35 cellular contexts compared by ENCODE assay signal in the genomic region with DNA sequence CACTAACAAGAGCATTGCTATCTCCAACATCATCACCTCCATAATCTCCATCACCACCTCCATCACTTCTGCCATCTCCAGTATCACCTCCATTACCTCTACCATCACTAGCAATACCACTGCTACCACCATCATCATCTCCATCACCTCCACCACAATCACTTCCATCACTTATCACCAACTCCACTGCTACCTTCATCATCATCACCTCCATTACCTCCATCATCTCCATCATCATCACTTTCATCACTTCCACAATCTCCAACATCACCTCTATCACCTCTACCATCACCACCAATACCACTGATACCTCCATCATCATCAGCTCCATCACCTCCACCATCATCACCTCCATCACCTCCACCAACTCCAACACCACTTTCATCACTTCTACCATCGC.
DNase-seq lines count a peak whose midpoint lies in the region; ATAC-seq, FAIRE-seq and TF ChIP-seq lines count a peak whose summit lies in the region.
"Had no signal": no experiment of that assay in that cellular context is flagged by ENCODE, and none has a peak within 500 bp of the region (broad histone marks: within the 10 kb centered on the region; RNA-seq: fewer than 3 reads in every experiment).

No MANE protein-coding gene starts in this region.

- no peak for DNase-seq in HepG2 (ENCODE audit: low spot score)
- no peak for DNase-seq in right lobe of liver
- no peak for DNase-seq in HEK293T (ENCODE audit: extremely low spot score)
- DNase-seq in H1 (ENCODE audit: low read depth in 1 of 2, low spot score in 2 of 2), result no peak
- no peak for DNase-seq in retina
- no peak for DNase-seq in H4 (ENCODE audit: low spot score)
- DNase-seq: 8988T; ACHN; AML-193; BE2C; C1 segment of cervical spinal cord; Caco-2; Calu3; CD4-positive, alpha-beta memory T cell; CD4-positive, alpha-beta T cell; CD4-positive, CD25-positive, alpha-beta regulatory T cell; CD8-positive, alpha-beta memory T cell; CD8-positive, alpha-beta T cell; COR-L47; DMS 273 treated with DMSO at 0.1 percent for 48 hours; DMS153; DMS53; DMS79; DMS79 treated with DMSO at 0.1 percent for 48 hours; DND-41; EL had no signal

- peaks cover 12% of the 10 kb centered on the region; the same call in 1 of the 2 replicates for H3K23me2 ChIP-seq in H1 (ENCODE audit: low read depth, low read length)

- H2BK20ac ChIP-seq in H1 (ENCODE audit: low read length), result no peak overlapping the region

- TF ChIP-seq CTCF in HepG2 (CRISPR knock-in tag; IDR thresholded peaks at IDR 0.05) (no peak), right lobe of liver (IDR thresholded peaks at IDR 0.05) (no peak), HEK293 (tag by site-specific recombination; IDR thresholded peaks at IDR 0.05) (no peak), H1 (IDR thresholded peaks at IDR 0.05; ENCODE audit: control extremely low read depth in 1 of 3, insufficient read depth in 1 of 3, low read depth in 1 of 3, low read length in 3 of 3) (no peak)

- POLR2A ChIA-PET in HepG2 (lab: Yijun Ruan, JAX) (no interaction called here), HEK293 (lab: Yijun Ruan, JAX) (no interaction called here), HEK293T (lab: Yijun Ruan, JAX) (no interaction called here), H1 (lab: Charles Lee; ENCODE audit: partially characterized antibody) (no interaction called here)

- intact Hi-C loops in HepG2 (cut with micrococcal nuclease; ENCODE audit: unreplicated experiment), result no loop called here
- intact Hi-C loops in right lobe of liver (cut with DNase I), result no loop called here

- H3K4ac ChIP-seq in H1 (replicated peaks; ENCODE audit: insufficient read length, low read depth, low read length), result peak overlapping the region; percentile 16

- no peak overlapping the region for H2BK15ac ChIP-seq in H1 (ENCODE audit: low read length)

- no peak for TF ChIP-seq RAD21 in HepG2 (CRISPR knock-in tag; IDR thresholded peaks at IDR 0.05)
- TF ChIP-seq RAD21 in H1 (IDR thresholded peaks at IDR 0.05 in 1 of 2, conservative IDR thresholded peaks at IDR 0.05 in 1 of 2; ENCODE audit: low read depth in 2 of 2, low read length in 2 of 2), result no peak

- H4K91ac ChIP-seq in H1 (replicated peaks; ENCODE audit: insufficient read length, low read length), result no peak overlapping the region

- H3K27me3 ChIP-seq in HepG2 (ENCODE audit: control insufficient read depth in 1 of 2, insufficient read depth in 2 of 2, low read length in 2 of 2), result no peaks in the 10 kb centered on the region; a peak in 1 of 5 replicates
- H3K27me3 ChIP-seq in right lobe of liver, result no peaks in the 10 kb centered on the region
- H3K27me3 ChIP-seq in H1 (replicated peaks in 1 of 4; ENCODE audit: control insufficient read depth in 3 of 4, extremely low read depth in 1 of 4, insufficient read depth in 3 of 4, low read length in 3 of 4), result peaks cover 0 to 3% (median 0%) of the 10 kb centered on the region in 4 experiments; a peak in 1 of 7 replicates
- H3K27me3 ChIP-seq: BE2C; BLaER1; BLaER1 treated with 17β-estradiol and CSF1 and Interleukin-3, amounts not matched to agents 10 nM and 100 nM had no signal

- no peak overlapping the region for H2BK5ac ChIP-seq in H1 (ENCODE audit: low read depth, low read length)

- no peaks in the 10 kb centered on the region for H3K36me3 ChIP-seq in HepG2 (replicated peaks in 1 of 2; ENCODE audit: control insufficient read depth in 1 of 2, insufficient read depth in 2 of 2, low read length in 2 of 2)
- H3K36me3 ChIP-seq in right lobe of liver, result no peaks in the 10 kb centered on the region
- no peaks in the 10 kb centered on the region for H3K36me3 ChIP-seq in HEK293 (ENCODE audit: control insufficient read depth in 2 of 2, insufficient read depth in 1 of 2, low read length in 2 of 2)
- H3K36me3 ChIP-seq in H1 (ENCODE audit: control insufficient read depth in 2 of 4, insufficient read depth in 4 of 4, low read length in 3 of 4), result no peaks in the 10 kb centered on the region; a peak in 2 of 8 replicates
- H3K36me3 ChIP-seq: BE2C; BLaER1; BLaER1 treated with 17β-estradiol and CSF1 and Interleukin-3, amounts not matched to agents 10 nM and 100 nM had no signal

- FAIRE-seq in HepG2 (lab: Jason Lieb, UNC), result no peak
- no peak for FAIRE-seq in H1 (lab: Jason Lieb, UNC)
- FAIRE-seq: A204.1, A549, D721Med had no signal

- H3K79me1 ChIP-seq in H1 (ENCODE audit: low read depth, low read length), result no peaks in the 10 kb centered on the region

- H3K27ac ChIP-seq in HepG2 (ENCODE audit: extremely low read length, insufficient read depth, low read length), result no peak overlapping the region
- H3K27ac ChIP-seq in right lobe of liver, result no peak overlapping the region
- H3K27ac ChIP-seq in HEK293 (ENCODE audit: extremely low read depth, low read depth, low read length), result no peak overlapping the region
- no peak overlapping the region for H3K27ac ChIP-seq in H1 (ENCODE audit: low read depth, low read length)
- H3K27ac ChIP-seq: 22Rv1; A549; BLaER1; BLaER1 treated with 17β-estradiol and CSF1 and Interleukin-3, amounts not matched to agents 10 nM and 100 nM; C4-2B had no signal

- H3K4me3 ChIP-seq in HepG2 (replicated peaks in 1 of 3; ENCODE audit: insufficient read depth in 1 of 3, low read depth in 2 of 3, low read length in 3 of 3), result no peak overlapping the region
- H3K4me3 ChIP-seq in right lobe of liver, result no peak overlapping the region
- H3K4me3 ChIP-seq in HEK293 (ENCODE audit: low read depth, low read length), result no peak overlapping the region
- no peak overlapping the region for H3K4me3 ChIP-seq in H1 (ENCODE audit: extremely low read depth in 1 of 4, insufficient read depth in 2 of 4, low read depth in 3 of 4, low read length in 4 of 4)
- H3K4me3 ChIP-seq: A549; BLaER1; BLaER1 treated with 17β-estradiol and CSF1 and Interleukin-3, amounts not matched to agents 10 nM and 100 nM had no signal

- peak overlapping the region; percentile 19 for H3K56ac ChIP-seq in H1 (replicated peaks; ENCODE audit: insufficient read length, low read depth, low read length)

- H2BK12ac ChIP-seq in H1 (ENCODE audit: low read depth, low read length), result no peak overlapping the region

- TF ChIP-seq EP300 in HepG2 (IDR thresholded peaks at IDR 0.05; ENCODE audit: low read depth in 2 of 2, low read length in 2 of 2), result no peak
- no peak for TF ChIP-seq EP300 in HepG2 (CRISPR knock-in tag; IDR thresholded peaks at IDR 0.05; ENCODE audit: borderline replicate concordance)
- no peak for TF ChIP-seq EP300 in H1 (IDR thresholded peaks at IDR 0.05; ENCODE audit: borderline replicate concordance in 1 of 2, low read depth in 2 of 2, low read length in 2 of 2)

- H4K20me1 ChIP-seq in HepG2 (ENCODE audit: insufficient read depth, low read length) (no peaks in the 10 kb centered on the region), H1 (replicated peaks in 1 of 2; ENCODE audit: control insufficient read depth in 1 of 2, insufficient read depth in 2 of 2, low read length in 2 of 2) (no peaks in the 10 kb centered on the region)
- H4K20me1 ChIP-seq: BLaER1; BLaER1 treated with 17β-estradiol and CSF1 and Interleukin-3, amounts not matched to agents 10 nM and 100 nM had no signal

- 2% methylated on average over 1 of the region's 1 CpG for WGBS in HepG2 (ENCODE audit: low lambda C conversion rate)
- 37% methylated on average over 1 of the region's 1 CpG for WGBS in right lobe of liver (ENCODE audit: insufficient coverage, low coverage, low lambda C conversion rate, missing lambda C conversion rate)
- WGBS in H1 (ENCODE audit: extremely low coverage in 1 of 2, insufficient coverage in 1 of 2, insufficient read length in 1 of 2, insufficient replicate concordance in 2 of 2, low coverage in 1 of 2, low lambda C conversion rate in 2 of 2, missing lambda C conversion rate in 1 of 2), 2 experiments, result 93 to 100% methylated on average over 1 of the region's 1 CpG

- H3K79me2 ChIP-seq in HepG2 (ENCODE audit: insufficient read depth, low read length), result no peaks in the 10 kb centered on the region
- H3K79me2 ChIP-seq in H1 (ENCODE audit: control insufficient read depth in 1 of 2, insufficient read depth in 2 of 2, low read length in 2 of 2), result no peaks in the 10 kb centered on the region

- no peak overlapping the region for H3K18ac ChIP-seq in H1 (ENCODE audit: extremely low read depth, low read length)

- H4K8ac ChIP-seq in H1 (ENCODE audit: extremely low read depth, insufficient read depth, low read length), result no peak overlapping the region

- no peak overlapping the region for H2AK5ac ChIP-seq in H1 (ENCODE audit: low read depth, low read length)

- H3K9me3 ChIP-seq in HepG2 (ENCODE audit: low read length) (peaks cover 11% of the 10 kb centered on the region; the same call in 1 of the 2 replicates), right lobe of liver (no peaks in the 10 kb centered on the region), HEK293 (ENCODE audit: control insufficient read depth, insufficient read depth, low read depth, low read length) (no peaks in the 10 kb centered on the region), H1 (ENCODE audit: insufficient read depth in 2 of 2, low read depth in 1 of 2, low read length in 1 of 2) (no peaks in the 10 kb centered on the region)
- H3K9me3 ChIP-seq: A549; BE2C; BLaER1; BLaER1 treated with 17β-estradiol and CSF1 and Interleukin-3, amounts not matched to agents 10 nM and 100 nM; Caco-2 had no signal

- H3K9ac ChIP-seq in HepG2 (ENCODE audit: insufficient read depth, low read depth, low read length) (no peak overlapping the region), H1 (replicated peaks in 1 of 4; ENCODE audit: extremely low read depth in 1 of 4, low read depth in 3 of 4, low read length in 3 of 4) (no peak overlapping the region)
- H3K9ac ChIP-seq: BLaER1; BLaER1 treated with 17β-estradiol and CSF1 and Interleukin-3, amounts not matched to agents 10 nM and 100 nM had no signal

- no TSS peak for BruUV-seq in HepG2 (replicated peaks; lab: Mats Ljungman, UMichigan)

- H3K4me1 ChIP-seq in HepG2 (ENCODE audit: insufficient read depth, low read length), result no peaks in the 10 kb centered on the region
- no peaks in the 10 kb centered on the region for H3K4me1 ChIP-seq in right lobe of liver
- no peaks in the 10 kb centered on the region for H3K4me1 ChIP-seq in HEK293 (ENCODE audit: control insufficient read depth, insufficient read depth, low read length)
- H3K4me1 ChIP-seq in H1 (replicated peaks in 1 of 4; ENCODE audit: control insufficient read depth in 3 of 4, insufficient read depth in 4 of 4, low read length in 3 of 4), result peaks cover 0 to 15% (median 10%) of the 10 kb centered on the region in 4 experiments; a peak in 4 of 7 replicates
- H3K4me1 ChIP-seq: A549, BE2C, Caco-2 had no signal

- no peak overlapping the region for H4K5ac ChIP-seq in H1 (ENCODE audit: insufficient read length, low read depth, low read length)

- CTCF ChIA-PET in HepG2 (lab: Yijun Ruan, JAX; ENCODE audit: low intra/inter-chr PET ratio, low total read pairs), result no interaction called here
- CTCF ChIA-PET in HEK293 (lab: Yijun Ruan, JAX), result no interaction called here
- CTCF ChIA-PET in HEK293T (lab: Yijun Ruan, JAX), result no interaction called here
- CTCF ChIA-PET in H1 (lab: Charles Lee; ENCODE audit: partially characterized antibody), result no interaction called here

- no peak overlapping the region for H2AFZ ChIP-seq in HepG2 (ENCODE audit: low read length)
- H2AFZ ChIP-seq in H1 (ENCODE audit: low read length), result no peak overlapping the region

- ATAC-seq in HepG2 (no peak), right lobe of liver (no peak), GM18870 (IDR thresholded peaks at IDR 0.05; ENCODE audit: unreplicated experiment) (no peak)
- ATAC-seq: A549; CD8-positive, alpha-beta T cell had no signal

- no peak overlapping the region for H3K14ac ChIP-seq in H1 (ENCODE audit: insufficient read length)

- H3K4me2 ChIP-seq in HepG2 (ENCODE audit: low read depth, low read length), result no peak overlapping the region
- H3K4me2 ChIP-seq in H1 (ENCODE audit: insufficient read depth in 1 of 2, low read depth in 2 of 2, low read length in 2 of 2), result no peak overlapping the region
- H3K4me2 ChIP-seq: A549; BLaER1; BLaER1 treated with 17β-estradiol and CSF1 and Interleukin-3, amounts not matched to agents 10 nM and 100 nM had no signal

- no peak overlapping the region for H3K23ac ChIP-seq in H1 (ENCODE audit: insufficient read length)

- in situ Hi-C loops in HepG2 (cut with HindIII; ENCODE audit: extremely low pct_ligation_motif_present, low pct_unique_long_range_greater_than_20kb), result no loop called here

- no peak overlapping the region for H2BK120ac ChIP-seq in H1 (replicated peaks; ENCODE audit: low read depth, low read length)

- no peak for TF ChIP-seq POLR2A in HepG2 (IDR thresholded peaks at IDR 0.05; ENCODE audit: insufficient read depth in 1 of 2, low read depth in 2 of 2, low read length in 2 of 2)
- TF ChIP-seq POLR2A in right lobe of liver (IDR thresholded peaks at IDR 0.05), result no peak
- no peak for TF ChIP-seq POLR2A in H1 (IDR thresholded peaks at IDR 0.05; ENCODE audit: control extremely low read depth in 1 of 2, low read depth in 2 of 2, low read length in 2 of 2)
